ENCODE assay signal across 33 cellular contexts in the genomic region with DNA sequence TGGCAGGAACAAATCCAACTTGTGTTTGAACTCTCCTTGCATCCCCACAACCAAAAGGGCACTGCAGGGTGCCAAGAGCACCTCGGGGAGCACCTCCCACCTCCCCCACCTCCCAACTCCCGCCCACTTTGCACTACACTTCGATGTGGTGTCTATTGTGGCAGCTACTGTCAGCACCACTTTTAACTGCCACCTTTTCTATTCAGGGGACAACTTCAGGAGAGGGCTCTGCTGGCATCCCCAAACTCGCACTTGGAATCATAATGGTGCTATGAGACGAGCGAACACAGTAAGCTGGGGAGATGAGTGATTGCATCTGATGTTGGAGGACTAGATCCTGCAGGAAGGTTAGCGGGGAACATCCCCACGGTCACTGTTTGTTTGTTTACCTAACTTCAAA.
"Had no signal": no experiment of that assay in that cellular context is flagged by ENCODE, and none has a peak within 500 bp of the region (broad histone marks: within the 10 kb centered on the region; RNA-seq: fewer than 3 reads in every experiment).

No MANE protein-coding gene starts in this region.

- FAIRE-seq: astrocyte, bronchial epithelial cell had no signal

- H3K27ac ChIP-seq: adrenal gland, ascending aorta, brain microvascular endothelial cell, breast epithelium, cardiac muscle cell had no signal

- ATAC-seq: activated naive CD4-positive, alpha-beta T cell treated with anti-CD3 and anti-CD28 coated beads, Interleukin-2, amount 50 U/mL, for 72 hours; activated naive CD8-positive, alpha-beta T cell treated with anti-CD3 and anti-CD28 coated beads, Interleukin-2, amount 50 U/mL, for 24 hours; activated T-cell treated with anti-CD3 and anti-CD28 coated beads, Interleukin-2, amount 50 U/mL, for 4 hours; activated T-cell treated with anti-CD3 and anti-CD28 coated beads, Interleukin-2, amount 50 U/mL, for 72 hours; activated T-helper 17 cell treated with anti-CD3 and anti-CD28 coated beads, Interleukin-2, amount 50 U/mL, for 72 hours had no signal

- H3K9me3 ChIP-seq: adrenal gland, body of pancreas, breast epithelium had no signal

- H3K36me3 ChIP-seq: adrenal gland, ascending aorta, brain microvascular endothelial cell, breast epithelium, cardiac muscle cell had no signal

- H3K4me3 ChIP-seq: adrenal gland, ascending aorta, body of pancreas, breast epithelium, cardiac muscle cell had no signal

- H3K27me3 ChIP-seq: adrenal gland, ascending aorta, body of pancreas, brain microvascular endothelial cell, breast epithelium, cardiac muscle cell had no signal

- H3K4me1 ChIP-seq: adrenal gland, ascending aorta, breast epithelium had no signal

- DNase-seq: activated effector memory CD4-positive, alpha-beta T cell treated with anti-CD3 and anti-CD28 coated beads, Interleukin-2, amount 50 U/mL, for 16 hours; activated effector memory CD4-positive, alpha-beta T cell treated with Interleukin-2 at 50 U/mL for 16 hours; activated gamma-delta T cell; activated gamma-delta T cell treated with Interleukin-2 at 50 U/mL for 16 hours; activated naive CD4-positive, alpha-beta T cell; activated naive CD4-positive, alpha-beta T cell treated with anti-CD3 and anti-CD28 coated beads for 36 hours; activated naive CD4-positive, alpha-beta T cell treated with anti-CD3 and anti-CD28 coated beads, Interleukin-2, amount 10 ng/mL, durations not matched to agents 7 days and 5 days; activated naive CD4-positive, alpha-beta T cell treated with anti-CD3 and anti-CD28 coated beads, Interleukin-2, amount 50 U/mL, for 16 hours; activated naive CD4-positive, alpha-beta T cell treated with Interleukin-2 at 50 U/mL for 16 hours; activated naive CD8-positive, alpha-beta T cell treated with anti-CD3 and anti-CD28 coated beads for 36 hours; activated naive CD8-positive, alpha-beta T cell treated with anti-CD3 and anti-CD28 coated beads, Interleukin-2, amount 10 ng/mL, durations not matched to agents 7 days and 5 days; activated naive CD8-positive, alpha-beta T cell treated with anti-CD3 and anti-CD28 coated beads, Interleukin-2, amount 50 U/mL, for 24 hours; activated T-cell treated with anti-CD3 and anti-CD28 coated beads, Interleukin-2, amount 50 U/mL, for 24 hours; activated T-cell treated with anti-CD3 and anti-CD28 coated beads, Interleukin-2, amount 50 U/mL, for 4 hours; activated T-cell treated with anti-CD3 and anti-CD28 coated beads, Interleukin-2, amount 50 U/mL, for 48 hours; activated T-cell treated with anti-CD3 and anti-CD28 coated beads, Interleukin-2, amount 50 U/mL, for 72 hours; adrenal gland; amniotic stem cell; amygdala; anterior cingulate cortex; aorta; body of pancreas; brain microvascular endothelial cell; caudate nucleus; central memory CD4-positive, alpha-beta T cell; cerebellar nuclear complex had no signal
